ENCODE assay signal across 17 cellular contexts in genomic region chr9:84230355-84231136, GRCh38.
A peak's percentile ranks its signal among the peaks of the same experiment; 100 is the strongest.
DNase-seq lines count a peak whose midpoint lies in the region; ATAC-seq and TF ChIP-seq lines count a peak whose summit lies in the region.
"Had no signal": no experiment of that assay in that cellular context is flagged by ENCODE, and none has a peak within 500 bp of the region (broad histone marks: within the 10 kb centered on the region; RNA-seq: fewer than 3 reads in every experiment).

No MANE protein-coding gene starts in this region.

- no peak overlapping the region for H3K18ac ChIP-seq in mesendoderm (ENCODE audit: low read length)

- H3K27ac ChIP-seq in right atrium auricular region (no peak overlapping the region), aorta (ENCODE audit: low read depth in 1 of 2, low read length in 2 of 2) (no peak overlapping the region), mesendoderm (ENCODE audit: low read depth, low read length) (no peak overlapping the region), Karpas-422 (ENCODE audit: low read length) (no peak overlapping the region)
- H3K27ac ChIP-seq: upper lobe of left lung had no signal

- peak overlapping the region in 2 of 5 experiments; percentile 13 to 24 for H3K4me3 Mint-ChIP-seq in brain
- no peak overlapping the region for H3K4me3 Mint-ChIP-seq in activated T-helper 17 cell treated with anti-CD3 and anti-CD28 coated beads, Interleukin-2, amount 50 U/mL, for 72 hours
- H3K4me3 Mint-ChIP-seq: IgD-negative memory B cell; natural killer cell treated with Interleukin-12 subunit alpha and Interleukin-12 subunit beta and Interleukin-15 and Interleukin-18, amount 100 ng/mL, for 72 hours had no signal

- H3K79me1 ChIP-seq in mesendoderm (ENCODE audit: low read length) = no peaks in the 10 kb centered on the region

- no peak overlapping the region for H2AFZ ChIP-seq in Karpas-422 (ENCODE audit: low read length)

- peak overlapping the region in 3 of 5 experiments; percentile 50 to 66 (median 58) for H3K27ac Mint-ChIP-seq in brain
- no peak overlapping the region for H3K27ac Mint-ChIP-seq in activated T-helper 17 cell treated with anti-CD3 and anti-CD28 coated beads, Interleukin-2, amount 50 U/mL, for 72 hours
- H3K27ac Mint-ChIP-seq: IgD-negative memory B cell; natural killer cell treated with Interleukin-12 subunit alpha and Interleukin-12 subunit beta and Interleukin-15 and Interleukin-18, amount 100 ng/mL, for 72 hours had no signal

- intact Hi-C loops in Right ventricle myocardium inferior (cut with DNase I) (no loop called here), aorta (cut with DNase I) (no loop called here)

- no peak overlapping the region for H2BK5ac ChIP-seq in mesendoderm (ENCODE audit: low read length)

- peak; percentile 49 for ATAC-seq in Right ventricle myocardium inferior
- peak; percentile 41 for ATAC-seq in aorta (ENCODE audit: low FRiP score)
- no peak for ATAC-seq in activated T-helper 17 cell treated with anti-CD3 and anti-CD28 coated beads, Interleukin-2, amount 50 U/mL, for 72 hours (replicated peaks)
- ATAC-seq: natural killer cell treated with Interleukin-12 subunit alpha and Interleukin-12 subunit beta and Interleukin-15 and Interleukin-18, amount 100 ng/mL, for 72 hours had no signal

- H3K36me3 ChIP-seq in right atrium auricular region = no peaks in the 10 kb centered on the region
- H3K36me3 ChIP-seq in aorta (ENCODE audit: control insufficient read depth in 1 of 2, insufficient read depth in 2 of 2, low read length in 1 of 2) = no peaks in the 10 kb centered on the region
- H3K36me3 ChIP-seq in mesendoderm (ENCODE audit: control insufficient read depth, insufficient read depth, low read length) = no peaks in the 10 kb centered on the region
- H3K36me3 ChIP-seq in Karpas-422 (ENCODE audit: insufficient read depth, low read length) = no peaks in the 10 kb centered on the region
- H3K36me3 ChIP-seq: upper lobe of left lung had no signal

- DNase-seq in Right ventricle myocardium inferior (ENCODE audit: missing footprints) (no peak), right atrium auricular region (ENCODE audit: low spot score) (no peak), left kidney (ENCODE audit: low read depth, low spot score) (peak; percentile 40), aorta (no peak), mesendoderm (no peak), Karpas-422 (no peak)
- DNase-seq: ACHN; activated CD4-positive, alpha-beta T cell treated with anti-CD3 and anti-CD28 coated beads for 1 hour; erythroblast; stimulated activated CD4-positive, alpha-beta T cell treated with anti-CD3 and anti-CD28 coated beads, Interleukin-15, amount 100 ng/mL, for 24 hours; stimulated activated CD8-positive, alpha-beta memory T cell treated with anti-CD3 and anti-CD28 coated beads, Interleukin-4, amount 100 ng/mL, for 48 hours; SW 1271; upper lobe of left lung had no signal

- no peaks in the 10 kb centered on the region for H3K9me3 Mint-ChIP-seq in brain
- no peaks in the 10 kb centered on the region for H3K9me3 Mint-ChIP-seq in activated T-helper 17 cell treated with anti-CD3 and anti-CD28 coated beads, Interleukin-2, amount 50 U/mL, for 72 hours
- H3K9me3 Mint-ChIP-seq: IgD-negative memory B cell; natural killer cell treated with Interleukin-12 subunit alpha and Interleukin-12 subunit beta and Interleukin-15 and Interleukin-18, amount 100 ng/mL, for 72 hours had no signal

- H2BK15ac ChIP-seq in mesendoderm (replicated peaks; ENCODE audit: low read depth) = no peak overlapping the region

- TF ChIP-seq CTCF in right atrium auricular region (IDR thresholded peaks at IDR 0.05) = no peak
- no peak for TF ChIP-seq CTCF in brain (conservative IDR thresholded peaks at IDR 0.05)

- H3K9me2 ChIP-seq in Karpas-422 (replicated peaks; ENCODE audit: insufficient read depth, low read length) = no peaks in the 10 kb centered on the region

- no peak overlapping the region for H3K9ac ChIP-seq in mesendoderm (ENCODE audit: low read length)
- no peak overlapping the region for H3K9ac ChIP-seq in Karpas-422 (ENCODE audit: low read length)

- H3K27me3 ChIP-seq in right atrium auricular region (no peaks in the 10 kb centered on the region), aorta (ENCODE audit: control insufficient read depth in 1 of 2, insufficient read depth in 2 of 2, low read length in 1 of 2) (peaks cover 0 to 1% of the 10 kb centered on the region in 2 donors), mesendoderm (ENCODE audit: insufficient read depth, low read length, poor library complexity) (no peaks in the 10 kb centered on the region), Karpas-422 (ENCODE audit: low read length) (no peaks in the 10 kb centered on the region)
- H3K27me3 ChIP-seq: upper lobe of left lung had no signal

- H3K9me3 ChIP-seq in right atrium auricular region (no peaks in the 10 kb centered on the region), aorta (ENCODE audit: control insufficient read depth, low read length) (no peaks in the 10 kb centered on the region), Karpas-422 (ENCODE audit: low read length) (no peaks in the 10 kb centered on the region)
- H3K9me3 ChIP-seq: upper lobe of left lung had no signal

- 48 to 57% methylated on average over 6 of the region's 6 CpGs for WGBS in aorta, 2 donors
- WGBS in mesendoderm (ENCODE audit: extremely low coverage, insufficient coverage, low lambda C conversion rate) = no CpG with 5 or more reads among the region's 6 CpGs

- no peaks in the 10 kb centered on the region for H3K36me3 Mint-ChIP-seq in brain
- H3K36me3 Mint-ChIP-seq in activated T-helper 17 cell treated with anti-CD3 and anti-CD28 coated beads, Interleukin-2, amount 50 U/mL, for 72 hours (ENCODE audit: low read depth) = no peaks in the 10 kb centered on the region
- H3K36me3 Mint-ChIP-seq: IgD-negative memory B cell; natural killer cell treated with Interleukin-12 subunit alpha and Interleukin-12 subunit beta and Interleukin-15 and Interleukin-18, amount 100 ng/mL, for 72 hours had no signal

- no peak overlapping the region for H4K5ac ChIP-seq in mesendoderm (ENCODE audit: low read length)

- H3K4me1 Mint-ChIP-seq in brain = peaks cover 72% of the 10 kb centered on the region
- H3K4me1 Mint-ChIP-seq in activated T-helper 17 cell treated with anti-CD3 and anti-CD28 coated beads, Interleukin-2, amount 50 U/mL, for 72 hours = no peaks in the 10 kb centered on the region

- H4K8ac ChIP-seq in mesendoderm (ENCODE audit: low read depth, low read length) = no peak overlapping the region

- no peaks in the 10 kb centered on the region for H3K27me3 Mint-ChIP-seq in brain
- peaks cover 2% of the 10 kb centered on the region for H3K27me3 Mint-ChIP-seq in activated T-helper 17 cell treated with anti-CD3 and anti-CD28 coated beads, Interleukin-2, amount 50 U/mL, for 72 hours
- H3K27me3 Mint-ChIP-seq: IgD-negative memory B cell had no signal

- H3K4me1 ChIP-seq in right atrium auricular region (peaks cover 0 to 5% of the 10 kb centered on the region in 2 donors), aorta (ENCODE audit: control insufficient read depth in 1 of 2, insufficient read depth in 2 of 2, low read length in 2 of 2) (no peaks in the 10 kb centered on the region), mesendoderm (ENCODE audit: control insufficient read depth, low read depth, low read length) (no peaks in the 10 kb centered on the region), Karpas-422 (ENCODE audit: low read length) (no peaks in the 10 kb centered on the region)

- no peak overlapping the region for H2BK120ac ChIP-seq in mesendoderm (ENCODE audit: low read depth, low read length)

- H2AK5ac ChIP-seq in mesendoderm (ENCODE audit: low read length) = no peak overlapping the region

- no peak overlapping the region for H3K4ac ChIP-seq in mesendoderm (ENCODE audit: low read depth, low read length)

- H3K23ac ChIP-seq in mesendoderm (ENCODE audit: low read length) = no peak overlapping the region

- H3K4me2 ChIP-seq in mesendoderm (ENCODE audit: low read length) (no peak overlapping the region), Karpas-422 (ENCODE audit: low read depth, low read length, poor library complexity, severe bottlenecking) (no peak overlapping the region)

- H3K56ac ChIP-seq in mesendoderm (ENCODE audit: low read length) = no peak overlapping the region

- H3K4me3 ChIP-seq in right atrium auricular region (no peak overlapping the region), aorta (ENCODE audit: low read length in 2 of 2) (no peak overlapping the region), mesendoderm (ENCODE audit: low read length) (no peak overlapping the region), Karpas-422 (ENCODE audit: low read length) (no peak overlapping the region)
- H3K4me3 ChIP-seq: upper lobe of left lung had no signal

- H4K20me1 ChIP-seq in Karpas-422 (ENCODE audit: insufficient read depth, low read depth, low read length) = no peaks in the 10 kb centered on the region

- H3K79me2 ChIP-seq in mesendoderm (ENCODE audit: control insufficient read depth, insufficient read depth, low read length) = no peaks in the 10 kb centered on the region
- H3K79me2 ChIP-seq in Karpas-422 (ENCODE audit: low read length) = no peaks in the 10 kb centered on the region
